16 cellular contexts compared by ENCODE assay signal in genomic region chr13:107753748-107754147, GRCh38.
DNase-seq lines count a peak whose midpoint lies in the region; ATAC-seq and TF ChIP-seq lines count a peak whose summit lies in the region.
"Had no signal": no experiment of that assay in that cellular context is flagged by ENCODE, and none has a peak within 500 bp of the region (broad histone marks: within the 10 kb centered on the region; RNA-seq: fewer than 3 reads in every experiment).

No MANE protein-coding gene starts in this region.

- in situ Hi-C loops in IMR-90 (cut with MboI; ENCODE audit: low sequenced_read_pairs), result no loop called here

- peaks cover 15 to 34% of the 10 kb centered on the region in 2 experiments for H3K79me1 ChIP-seq in IMR-90 (ENCODE audit: low read depth in 1 of 2, low read length in 2 of 2)

- no peak overlapping the region for H3K56ac ChIP-seq in IMR-90 (ENCODE audit: extremely low read depth, insufficient read depth, low read length)

- H3K9me3 ChIP-seq in IMR-90 (ENCODE audit: control insufficient read depth, insufficient read depth, low read length) (no peaks in the 10 kb centered on the region), heart left ventricle (no peaks in the 10 kb centered on the region)
- H3K9me3 ChIP-seq: BLaER1, Caco-2 had no signal

- no peaks in the 10 kb centered on the region for H3K36me3 Mint-ChIP-seq in GM23338 (ENCODE audit: low read depth)
- H3K36me3 Mint-ChIP-seq in WTC11, result no peaks in the 10 kb centered on the region
- H3K36me3 Mint-ChIP-seq in glutamatergic neuron (ENCODE audit: unreplicated experiment), result no peaks in the 10 kb centered on the region
- H3K36me3 Mint-ChIP-seq: CD4-positive, CD25-positive, alpha-beta regulatory T cell; CD8-positive, alpha-beta T cell had no signal

- H3K4me1 Mint-ChIP-seq in GM23338 (peaks cover 42% of the 10 kb centered on the region), WTC11 (peaks cover 34% of the 10 kb centered on the region), glutamatergic neuron (ENCODE audit: low read depth, unreplicated experiment) (peaks cover 21% of the 10 kb centered on the region)
- H3K4me1 Mint-ChIP-seq: CD4-positive, CD25-positive, alpha-beta regulatory T cell had no signal

- POLR2A ChIA-PET in IMR-90 (lab: Charles Lee; ENCODE audit: unreplicated experiment), result no interaction called here
- POLR2A ChIA-PET in WTC11 (lab: Charles Lee), result no interaction called here

- WGBS in IMR-90 (ENCODE audit: extremely low coverage in 2 of 2, insufficient read length in 1 of 2), 2 experiments, result no CpG with 5 or more reads among the region's 3 CpGs
- 32 to 42% (median 41%) methylated on average over 3 of the region's 3 CpGs for WGBS in heart left ventricle, 4 donors

- H2BK5ac ChIP-seq in IMR-90 (ENCODE audit: low read depth, low read length, poor library complexity, severe bottlenecking), result no peak overlapping the region

- no peak overlapping the region for H3K4ac ChIP-seq in IMR-90 (ENCODE audit: low read depth, low read length)

- H3F3A ChIP-seq in GM23338 (replicated peaks; ENCODE audit: low read depth), result no peaks in the 10 kb centered on the region

- no peak overlapping the region for H3K18ac ChIP-seq in IMR-90 (ENCODE audit: low read depth, low read length)

- H2BK20ac ChIP-seq in IMR-90 (ENCODE audit: low read depth, low read length), result no peak overlapping the region

- H3K4me1 ChIP-seq in GM23338 (ENCODE audit: insufficient read depth) (peaks cover 26% of the 10 kb centered on the region), IMR-90 (ENCODE audit: control insufficient read depth, insufficient read depth, low read length) (peaks cover 2% of the 10 kb centered on the region; the same call in 1 of the 2 replicates), heart left ventricle (no peaks in the 10 kb centered on the region)
- H3K4me1 ChIP-seq: BLaER1, Caco-2 had no signal

- H2AK9ac ChIP-seq in IMR-90 (replicated peaks; ENCODE audit: low read depth, low read length, poor library complexity), result no peak overlapping the region

- H3K36me3 ChIP-seq in GM23338 (ENCODE audit: insufficient read depth) (no peaks in the 10 kb centered on the region), IMR-90 (ENCODE audit: control insufficient read depth, insufficient read depth, low read length) (no peaks in the 10 kb centered on the region; the same call in 1 of the 2 replicates), heart left ventricle (no peaks in the 10 kb centered on the region)
- H3K36me3 ChIP-seq: BLaER1 had no signal

- BruUV-seq in IMR-90 (replicated peaks; lab: Mats Ljungman, UMichigan), result no TSS peak

- H3K4me2 ChIP-seq in GM23338 (no peak overlapping the region), IMR-90 (ENCODE audit: low read depth, low read length) (no peak overlapping the region)
- H3K4me2 ChIP-seq: BLaER1 had no signal

- ATAC-seq in GM23338, result peak; percentile 47; the same call in 2 of the 3 replicates
- ATAC-seq in IMR-90 (ENCODE audit: low read depth), result no peak
- ATAC-seq in WTC11, result 0 out of 2 replicates have a peak, but pooled peaks have one; percentile 16
- ATAC-seq in GM21447 (IDR thresholded peaks at IDR 0.05; ENCODE audit: unreplicated experiment), result no peak
- no peak for ATAC-seq in heart left ventricle
- no peak for ATAC-seq in left ventricle myocardium superior
- ATAC-seq: CD8-positive, alpha-beta T cell had no signal

- no peaks in the 10 kb centered on the region for H3K27me3 Mint-ChIP-seq in GM23338 (ENCODE audit: insufficient read depth, low read depth, poor library complexity)
- no peaks in the 10 kb centered on the region for H3K27me3 Mint-ChIP-seq in WTC11 (ENCODE audit: low read depth)
- no peaks in the 10 kb centered on the region for H3K27me3 Mint-ChIP-seq in glutamatergic neuron (ENCODE audit: unreplicated experiment)
- H3K27me3 Mint-ChIP-seq: CD4-positive, CD25-positive, alpha-beta regulatory T cell had no signal

- H3K4me3 Mint-ChIP-seq in GM23338, result no peak overlapping the region
- no peak overlapping the region for H3K4me3 Mint-ChIP-seq in WTC11
- peak overlapping the region; percentile 2 for H3K4me3 Mint-ChIP-seq in glutamatergic neuron (ENCODE audit: unreplicated experiment)
- H3K4me3 Mint-ChIP-seq: CD4-positive, CD25-positive, alpha-beta regulatory T cell; CD8-positive, alpha-beta T cell had no signal

- H2BK120ac ChIP-seq in IMR-90 (ENCODE audit: low read depth, low read length), result no peak overlapping the region

- TF ChIP-seq RAD21 in IMR-90 (IDR thresholded peaks at IDR 0.05; ENCODE audit: low read length), result no peak

- H3K14ac ChIP-seq in IMR-90 (replicated peaks; ENCODE audit: low read depth, low read length), result no peak overlapping the region; the same call in 1 of the 2 replicates

- dilution Hi-C loops in IMR-90 (cut with HindIII; ENCODE audit: low sequenced_read_pairs, unreplicated experiment), result no loop called here

- intact Hi-C loops in IMR-90 (cut with micrococcal nuclease), result no loop called here
- intact Hi-C loops in heart left ventricle (cut with DNase I), result no loop called here
- intact Hi-C loops in left ventricle myocardium superior (cut with micrococcal nuclease), result no loop called here

- H3K4me3 ChIP-seq in GM23338 (no peak overlapping the region), IMR-90 (ENCODE audit: insufficient read depth, low read depth, low read length) (no peak overlapping the region), heart left ventricle (no peak overlapping the region)
- H3K4me3 ChIP-seq: BLaER1, GM23248 had no signal

- H3K9ac ChIP-seq in IMR-90 (ENCODE audit: low read depth, low read length), result no peak overlapping the region
- H3K9ac ChIP-seq: BLaER1, GM23248 had no signal

- H2BK15ac ChIP-seq in IMR-90 (ENCODE audit: low read depth, low read length), result no peak overlapping the region

- H4K8ac ChIP-seq in IMR-90 (ENCODE audit: low read depth in 2 of 2, low read length in 2 of 2), result no peak overlapping the region

- TF ChIP-seq CTCF in GM23338 (conservative IDR thresholded peaks at IDR 0.05; ENCODE audit: low read depth in 2 of 2) (no peak), IMR-90 (conservative IDR thresholded peaks at IDR 0.05; ENCODE audit: low read depth, low read length) (no peak), WTC11 (IDR thresholded peaks at IDR 0.05) (no peak), glutamatergic neuron (IDR thresholded peaks at IDR 0.05; ENCODE audit: partially characterized antibody, unreplicated experiment) (no peak), heart left ventricle (IDR thresholded peaks at IDR 0.05) (no peak)

- H3K9me1 ChIP-seq in IMR-90 (ENCODE audit: insufficient read depth, low read length), result peaks cover under 1% of the 10 kb centered on the region; the same call in 1 of the 2 replicates

- H3K27ac Mint-ChIP-seq in GM23338 (no peak overlapping the region), WTC11 (no peak overlapping the region), glutamatergic neuron (ENCODE audit: unreplicated experiment) (no peak overlapping the region)
- H3K27ac Mint-ChIP-seq: CD4-positive, CD25-positive, alpha-beta regulatory T cell; CD8-positive, alpha-beta T cell had no signal

- H4K20me1 ChIP-seq in GM23338 (replicated peaks; ENCODE audit: insufficient read depth) (no peaks in the 10 kb centered on the region), IMR-90 (ENCODE audit: insufficient read depth, low read length) (no peaks in the 10 kb centered on the region; the same call in 1 of the 2 replicates)
- H4K20me1 ChIP-seq: BLaER1 had no signal

- H4K5ac ChIP-seq in IMR-90 (ENCODE audit: low read depth, low read length), result no peak overlapping the region

- peak overlapping the region; percentile 57; the same call in 1 of the 2 replicates for H3K23ac ChIP-seq in IMR-90 (ENCODE audit: low read depth, low read length)

- H3K27ac ChIP-seq in GM23338 (ENCODE audit: low read depth), result no peak overlapping the region
- no peak overlapping the region for H3K27ac ChIP-seq in IMR-90 (ENCODE audit: insufficient read depth, low read length)
- H3K27ac ChIP-seq in heart left ventricle, result no peak overlapping the region
- H3K27ac ChIP-seq: BLaER1, C4-2B, GM23248 had no signal

- DNase-seq in GM23338 (ENCODE audit: low spot score) (no peak), IMR-90 (no peak), WTC11 (ENCODE audit: low spot score) (no peak), glutamatergic neuron (no peak), NCI-H1105 (lab: John Stamatoyannopoulos, UW) (no peak), heart left ventricle (no peak), left ventricle myocardium superior (no peak)
- DNase-seq: Caco-2; CD4-positive, CD25-positive, alpha-beta regulatory T cell; CD8-positive, alpha-beta T cell; DMS153; DND-41; GM23248 had no signal

- no peaks in the 10 kb centered on the region; the same call in 1 of the 2 replicates for H3K79me2 ChIP-seq in GM23338 (replicated peaks; ENCODE audit: insufficient read depth)

- CTCF ChIA-PET in IMR-90 (lab: Yijun Ruan, JAX), result no interaction called here
- CTCF ChIA-PET in WTC11 (lab: Charles Lee), result no interaction called here

- H3K9me3 Mint-ChIP-seq in GM23338 (no peaks in the 10 kb centered on the region), WTC11 (no peaks in the 10 kb centered on the region), glutamatergic neuron (ENCODE audit: unreplicated experiment) (no peaks in the 10 kb centered on the region)

- TF ChIP-seq POLR2A in IMR-90 (IDR thresholded peaks at IDR 0.05; ENCODE audit: low read depth, low read length) (no peak), heart left ventricle (IDR thresholded peaks at IDR 0.05) (no peak)

- H3K27me3 ChIP-seq in GM23338 (ENCODE audit: insufficient read depth), result no peaks in the 10 kb centered on the region
- H3K27me3 ChIP-seq in IMR-90 (ENCODE audit: control insufficient read depth, insufficient read depth, low read length), result no peaks in the 10 kb centered on the region
- H3K27me3 ChIP-seq in heart left ventricle, result no peaks in the 10 kb centered on the region
- H3K27me3 ChIP-seq: BLaER1 had no signal

- no peak overlapping the region for H4K91ac ChIP-seq in IMR-90 (ENCODE audit: insufficient read depth, low read depth, low read length)

- no peak overlapping the region for H2AFZ ChIP-seq in GM23338
- H2AFZ ChIP-seq in IMR-90 (replicated peaks; ENCODE audit: low read length, poor library complexity), result no peak overlapping the region
- H2AFZ ChIP-seq: GM23248 had no signal

- H2AK5ac ChIP-seq in IMR-90 (ENCODE audit: low read depth, low read length), result no peak overlapping the region

- no peaks in the 10 kb centered on the region for H3K9me2 ChIP-seq in GM23338 (ENCODE audit: insufficient read depth)

TF ChIP-seq in GM23338, 12 proteins besides CTCF, POLR2A, EP300 and RAD21 (continues in another document):
- TF ChIP-seq ZNF331 (CRISPR knock-in tag; IDR thresholded peaks at IDR 0.05; ENCODE audit: low read depth) (no peak), EZH2phosphoT487 (IDR thresholded peaks at IDR 0.05; ENCODE audit: unreplicated experiment) (no peak), ZNF114 (CRISPR knock-in tag; IDR thresholded peaks at IDR 0.05) (no peak)

TF ChIP-seq in IMR-90, 13 proteins besides CTCF, POLR2A, EP300 and RAD21 (continues in another document):
- TF ChIP-seq RCOR1 (IDR thresholded peaks at IDR 0.05; ENCODE audit: insufficient replicate concordance, low read length), result no peak
- no peak for TF ChIP-seq FOS (IDR thresholded peaks at IDR 0.05; ENCODE audit: low read depth, low read length)

TF ChIP-seq in WTC11, 78 proteins besides CTCF, POLR2A, EP300 and RAD21 (continues in another document):
- TF ChIP-seq ZNF121 (CRISPR knock-in tag; IDR thresholded peaks at IDR 0.05) (no peak), NFE2L1 (CRISPR knock-in tag; IDR thresholded peaks at IDR 0.05) (no peak), ZNF138 (CRISPR knock-in tag; conservative IDR thresholded peaks at IDR 0.05) (no peak), JUN (CRISPR knock-in tag; IDR thresholded peaks at IDR 0.05) (no peak)

Comparison
In these comparisons a context has a peak if more than half of its experiments do, and no peak if none do; other contexts are left out.
1. ATAC-seq: peak in GM23338 (single experiment) and WTC11 (single experiment); none in IMR-90 (single experiment), GM21447 (single experiment), heart left ventricle (0 of 4) and left ventricle myocardium superior (single experiment).